In the genomic region with DNA sequence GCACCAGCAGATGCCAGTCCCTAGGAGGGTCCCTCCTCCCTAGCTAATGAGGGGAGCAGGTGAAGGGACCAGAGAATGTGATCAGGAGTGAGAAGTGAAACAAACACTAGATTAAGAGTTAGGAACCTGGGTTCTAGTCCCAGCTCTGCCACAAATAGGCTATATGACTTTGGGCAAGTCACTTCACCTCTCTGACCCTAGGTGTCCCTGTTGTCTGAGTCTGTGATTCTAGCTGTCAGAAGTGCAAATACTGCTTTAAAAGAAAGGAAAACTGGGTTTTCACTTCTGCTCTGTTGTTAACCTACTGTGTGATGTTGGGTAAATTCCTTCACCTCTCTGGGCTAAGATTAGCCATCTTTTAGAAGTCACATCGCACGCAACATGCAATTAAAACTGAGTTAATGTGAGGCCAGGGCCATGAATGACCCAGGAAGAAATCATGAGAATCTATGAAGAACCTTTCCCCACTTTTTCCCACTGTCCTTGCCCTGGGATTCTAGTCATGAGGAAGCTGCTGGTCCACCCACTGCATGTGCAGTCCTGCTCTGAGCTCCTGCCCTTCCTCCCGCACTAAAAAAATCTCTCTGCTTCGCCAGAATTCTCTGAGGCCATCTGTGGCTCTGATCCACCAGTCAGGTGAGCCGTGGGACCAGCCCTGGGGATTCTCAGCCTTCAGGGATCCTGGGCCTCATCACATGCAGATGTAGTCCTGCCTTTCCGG, we compare ENCODE assay signal across 9 cellular contexts.
DNase-seq lines count a peak whose midpoint lies in the region; ATAC-seq and TF ChIP-seq lines count a peak whose summit lies in the region.
"Had no signal": no experiment of that assay in that cellular context is flagged by ENCODE, and none has a peak within 500 bp of the region (broad histone marks: within the 10 kb centered on the region; RNA-seq: fewer than 3 reads in every experiment).

No MANE protein-coding gene starts in this region.

- peaks cover 11% of the 10 kb centered on the region for H3K4me1 ChIP-seq in OCI-LY3 (ENCODE audit: low read length)
- no peaks in the 10 kb centered on the region for H3K4me1 ChIP-seq in esophagus (ENCODE audit: control insufficient read depth in 2 of 2, insufficient read depth in 2 of 2, low read length in 1 of 2)
- peaks cover 0 to 27% (median 16%) of the 10 kb centered on the region in 4 donors for H3K4me1 ChIP-seq in sigmoid colon
- peaks cover 0 to 15% (median 12%) of the 10 kb centered on the region in 4 donors for H3K4me1 ChIP-seq in stomach

- H3K36me3 ChIP-seq in OCI-LY3 (replicated peaks; ENCODE audit: low read depth, low read length) (no peaks in the 10 kb centered on the region), esophagus (ENCODE audit: control insufficient read depth in 2 of 2, insufficient read depth in 2 of 2, low read length in 1 of 2) (no peaks in the 10 kb centered on the region), sigmoid colon (no peaks in the 10 kb centered on the region), stomach (no peaks in the 10 kb centered on the region)

- TF ChIP-seq CTCF in OCI-LY3 (IDR thresholded peaks at IDR 0.05; ENCODE audit: low read depth, low read length) (peak; percentile 60), sigmoid colon (IDR thresholded peaks at IDR 0.05) (no peak), stomach (IDR thresholded peaks at IDR 0.05) (no peak)

- 68 to 69% methylated on average over 6 of the region's 6 CpGs for WGBS in esophagus, 2 donors
- WGBS in sigmoid colon, 2 donors: 84 to 89% methylated on average over 6 of the region's 6 CpGs
- WGBS in stomach, 5 donors: 78 to 92% (median 85%) methylated on average over 6 of the region's 6 CpGs

- TF ChIP-seq POLR2A in sigmoid colon (IDR thresholded peaks at IDR 0.05) (no peak), stomach (IDR thresholded peaks at IDR 0.05) (no peak)

- TF ChIP-seq EP300 in sigmoid colon (IDR thresholded peaks at IDR 0.05): peak in 1 of 4 donors; percentile 26
- no peak for TF ChIP-seq EP300 in stomach (IDR thresholded peaks at IDR 0.05)

- no peak overlapping the region for H3K27ac ChIP-seq in OCI-LY3 (ENCODE audit: low read length)
- peak overlapping the region; percentile 33 to 57 for H3K27ac ChIP-seq in esophagus (ENCODE audit: low read depth in 2 of 2, low read length in 1 of 2)
- peak overlapping the region; percentile 53 to 75 (median 64) for H3K27ac ChIP-seq in sigmoid colon
- peak overlapping the region in 2 of 5 donors; percentile 21 to 67 for H3K27ac ChIP-seq in stomach

- H3K4me3 ChIP-seq in OCI-LY3 (ENCODE audit: low read length) (no peak overlapping the region), esophagus (ENCODE audit: low read depth in 1 of 2, low read length in 2 of 2) (no peak overlapping the region), sigmoid colon (no peak overlapping the region), stomach (no peak overlapping the region)

- peak; percentile 18 for DNase-seq in activated gamma-delta T cell treated with Interleukin-2 at 50 U/mL for 16 hours
- no peak for DNase-seq in activated gamma-delta T cell (lab: John Stamatoyannopoulos, UW)
- DNase-seq in sigmoid colon: no peak
- DNase-seq in stomach: no peak
- DNase-seq: NCI-H526 had no signal

- ATAC-seq in HG02970 (IDR thresholded peaks at IDR 0.05; ENCODE audit: low FRiP score, unreplicated experiment): no peak
- ATAC-seq in activated CD4-positive, CD25-positive, alpha-beta regulatory T cell treated with anti-CD3 and anti-CD28 coated beads, Interleukin-2, amount 50 U/mL, for 24 hours: no peak

- no peaks in the 10 kb centered on the region for H3K9me3 ChIP-seq in OCI-LY3 (ENCODE audit: insufficient read depth, low read length)
- H3K9me3 ChIP-seq in esophagus (ENCODE audit: control insufficient read depth in 2 of 2, insufficient read depth in 1 of 2, low read depth in 1 of 2, low read length in 1 of 2): no peaks in the 10 kb centered on the region
- no peaks in the 10 kb centered on the region for H3K9me3 ChIP-seq in sigmoid colon
- no peaks in the 10 kb centered on the region for H3K9me3 ChIP-seq in stomach

- H3K27me3 ChIP-seq in OCI-LY3 (ENCODE audit: low read depth, low read length) (peaks cover 31% of the 10 kb centered on the region), esophagus (ENCODE audit: control insufficient read depth in 1 of 2, insufficient read depth in 2 of 2, low read length in 2 of 2) (no peaks in the 10 kb centered on the region), sigmoid colon (no peaks in the 10 kb centered on the region), stomach (no peaks in the 10 kb centered on the region)

- H3K79me2 ChIP-seq in OCI-LY3 (ENCODE audit: low read length): no peaks in the 10 kb centered on the region

- H2AFZ ChIP-seq in OCI-LY3 (ENCODE audit: low read depth, low read length): no peak overlapping the region; the same call in 1 of the 2 replicates

- H3K4me2 ChIP-seq in OCI-LY3 (ENCODE audit: low read length): peak overlapping the region; percentile 13; the same call in 1 of the 2 replicates

- intact Hi-C loops in sigmoid colon (cut with DNase I): loop anchor here (5.0 to 10.0 kb wide), 2 partner anchors 140 to 183 kb away; partner anchors contain the start of gene PLXNA4
- intact Hi-C loops in stomach (cut with DNase I; ENCODE audit: low total_unique reads): no loop called here

- no peaks in the 10 kb centered on the region for H4K20me1 ChIP-seq in OCI-LY3 (ENCODE audit: insufficient read depth, low read length)

- no peak overlapping the region for H3K9ac ChIP-seq in OCI-LY3 (ENCODE audit: low read length)
